Comparison of ENCODE assay signal across 23 cellular contexts in the genomic region with DNA sequence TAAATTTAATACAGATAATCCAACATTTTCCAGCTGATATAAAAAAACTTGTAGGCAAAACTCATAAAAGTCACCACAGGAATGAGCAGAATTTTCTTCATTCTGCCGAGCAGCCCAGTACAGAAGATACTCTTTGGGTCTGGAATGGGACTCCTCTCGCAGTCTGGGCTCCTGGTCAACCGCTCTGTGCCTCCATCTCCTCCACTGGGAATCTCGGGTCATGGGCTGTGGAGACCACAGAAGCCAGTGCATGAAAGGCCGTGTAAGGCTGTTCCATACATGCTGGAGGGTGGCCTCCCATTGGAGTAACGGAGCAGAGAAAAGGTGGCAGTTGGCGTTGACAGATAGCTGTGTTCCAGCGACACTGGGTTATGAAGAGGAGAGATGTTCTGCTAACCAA.
A peak's percentile ranks its signal among the peaks of the same experiment; 100 is the strongest.
DNase-seq lines count a peak whose midpoint lies in the region; ATAC-seq and TF ChIP-seq lines count a peak whose summit lies in the region.
"Had no signal": no experiment of that assay in that cellular context is flagged by ENCODE, and none has a peak within 500 bp of the region (broad histone marks: within the 10 kb centered on the region; RNA-seq: fewer than 3 reads in every experiment).

No MANE protein-coding gene starts in this region.

- H3K9me3 Mint-ChIP-seq in activated CD4-positive, alpha-beta T cell treated with anti-CD3 and anti-CD28 coated beads, Interleukin-2, amount 10 ng/mL, durations not matched to agents 24 days and 14 days: no peaks in the 10 kb centered on the region
- H3K9me3 Mint-ChIP-seq in activated CD4-positive, alpha-beta T cell treated with anti-CD3 and anti-CD28 coated beads for 36 hours (ENCODE audit: low read depth): no peaks in the 10 kb centered on the region
- H3K9me3 Mint-ChIP-seq in neural crest cell: no peaks in the 10 kb centered on the region
- H3K9me3 Mint-ChIP-seq: CD14-positive monocyte; CD4-positive, alpha-beta T cell had no signal

- CTCF ChIA-PET in activated CD4-positive, alpha-beta T cell treated with anti-CD3 and anti-CD28 coated beads for 36 hours (lab: Charles Lee): no interaction called here

- peaks cover 1% of the 10 kb centered on the region for H3K27me3 Mint-ChIP-seq in activated CD4-positive, alpha-beta T cell treated with anti-CD3 and anti-CD28 coated beads, Interleukin-2, amount 10 ng/mL, durations not matched to agents 24 days and 14 days
- H3K27me3 Mint-ChIP-seq in activated CD4-positive, alpha-beta T cell treated with anti-CD3 and anti-CD28 coated beads for 36 hours: no peaks in the 10 kb centered on the region
- H3K27me3 Mint-ChIP-seq in neural crest cell (ENCODE audit: low read depth): no peaks in the 10 kb centered on the region
- H3K27me3 Mint-ChIP-seq: CD4-positive, alpha-beta T cell; CD8-positive, alpha-beta memory T cell had no signal

- intact Hi-C loops in activated CD4-positive, alpha-beta T cell treated with anti-CD3 and anti-CD28 coated beads, Interleukin-2, amount 10 ng/mL, durations not matched to agents 24 days and 14 days (cut with micrococcal nuclease): no loop called here
- intact Hi-C loops in activated CD4-positive, alpha-beta T cell treated with anti-CD3 and anti-CD28 coated beads for 36 hours (cut with DNase I, micrococcal nuclease): loop anchor here in 1 of 2 experiments (10.0 kb wide), 2 partner anchors 216 to 586 kb away; no protein-coding TSS in a partner anchor
- intact Hi-C loops in sciatic nerve (cut with DNase I): no loop called here
- intact Hi-C loops in Right ventricle myocardium inferior (cut with DNase I): no loop called here

- no peak for TF ChIP-seq CTCF in neural crest cell (conservative IDR thresholded peaks at IDR 0.05)

- POLR2A ChIA-PET in activated CD4-positive, alpha-beta T cell treated with anti-CD3 and anti-CD28 coated beads for 36 hours (lab: Charles Lee): no interaction called here

- H3K27ac Mint-ChIP-seq in activated CD4-positive, alpha-beta T cell treated with anti-CD3 and anti-CD28 coated beads, Interleukin-2, amount 10 ng/mL, durations not matched to agents 24 days and 14 days: no peak overlapping the region
- no peak overlapping the region for H3K27ac Mint-ChIP-seq in activated CD4-positive, alpha-beta T cell treated with anti-CD3 and anti-CD28 coated beads for 36 hours
- H3K27ac Mint-ChIP-seq in neural crest cell (ENCODE audit: unreplicated experiment): peak overlapping the region; percentile 5
- H3K27ac Mint-ChIP-seq: CD14-positive monocyte; CD4-positive, alpha-beta T cell; CD8-positive, alpha-beta memory T cell; HFFc6 had no signal

- no peak overlapping the region for H3K4me3 Mint-ChIP-seq in activated CD4-positive, alpha-beta T cell treated with anti-CD3 and anti-CD28 coated beads, Interleukin-2, amount 10 ng/mL, durations not matched to agents 24 days and 14 days
- H3K4me3 Mint-ChIP-seq in activated CD4-positive, alpha-beta T cell treated with anti-CD3 and anti-CD28 coated beads for 36 hours: no peak overlapping the region
- H3K4me3 Mint-ChIP-seq in neural crest cell: no peak overlapping the region
- H3K4me3 Mint-ChIP-seq: CD14-positive monocyte; CD4-positive, alpha-beta T cell; CD8-positive, alpha-beta memory T cell; HFFc6 had no signal

- DNase-seq in NOMO-1 treated with DMSO at 0.1 percent for 48 hours (lab: John Stamatoyannopoulos, UW; ENCODE audit: unreplicated experiment) (peak; percentile 9), NOMO-1 (lab: John Stamatoyannopoulos, UW; ENCODE audit: unreplicated experiment in 2 of 2) (no peak), neural crest cell (ENCODE audit: low read depth, low spot score) (no peak), sciatic nerve (ENCODE audit: low spot score) (peak; percentile 54), activated T-cell treated with anti-CD3 and anti-CD28 coated beads for 4 hours (no peak), Right ventricle myocardium inferior (ENCODE audit: missing footprints) (no peak)
- peak; percentile 46 for DNase-seq in activated CD4-positive, alpha-beta T cell treated with anti-CD3 and anti-CD28 coated beads, Interleukin-2, amount 10 ng/mL, durations not matched to agents 24 days and 14 days
- no peak for DNase-seq in activated CD4-positive, alpha-beta T cell treated with anti-CD3 and anti-CD28 coated beads for 36 hours
- DNase-seq: 8988T; ACHN; AML-193; BE2C; CD4-positive, alpha-beta T cell; CD8-positive, alpha-beta memory T cell; DMS 273 treated with DMSO at 0.1 percent for 48 hours; DMS79; EL; GDM1; GOT3; HFFc6 had no signal

- H3K36me3 Mint-ChIP-seq in activated CD4-positive, alpha-beta T cell treated with anti-CD3 and anti-CD28 coated beads, Interleukin-2, amount 10 ng/mL, durations not matched to agents 24 days and 14 days (ENCODE audit: low read depth): no peaks in the 10 kb centered on the region
- no peaks in the 10 kb centered on the region for H3K36me3 Mint-ChIP-seq in activated CD4-positive, alpha-beta T cell treated with anti-CD3 and anti-CD28 coated beads for 36 hours (ENCODE audit: low read depth)
- no peaks in the 10 kb centered on the region for H3K36me3 Mint-ChIP-seq in neural crest cell (ENCODE audit: low read depth)
- H3K36me3 Mint-ChIP-seq: CD14-positive monocyte had no signal

- H3K4me1 Mint-ChIP-seq in activated CD4-positive, alpha-beta T cell treated with anti-CD3 and anti-CD28 coated beads, Interleukin-2, amount 10 ng/mL, durations not matched to agents 24 days and 14 days: no peaks in the 10 kb centered on the region
- no peaks in the 10 kb centered on the region for H3K4me1 Mint-ChIP-seq in activated CD4-positive, alpha-beta T cell treated with anti-CD3 and anti-CD28 coated beads for 36 hours
- H3K4me1 Mint-ChIP-seq in neural crest cell: peaks cover 10% of the 10 kb centered on the region
- H3K4me1 Mint-ChIP-seq: CD14-positive monocyte; CD8-positive, alpha-beta memory T cell had no signal

- no peak for ATAC-seq in activated CD4-positive, alpha-beta T cell treated with anti-CD3 and anti-CD28 coated beads for 36 hours
- ATAC-seq in sciatic nerve: no peak
- no peak for ATAC-seq in Right ventricle myocardium inferior
- ATAC-seq: A549, GM12878 had no signal

Comparison
In these comparisons a context has a peak if more than half of its experiments do, and no peak if none do; other contexts are left out.
1. DNase-seq: peak in NOMO-1 treated with DMSO at 0.1 percent for 48 hours (single experiment), activated CD4-positive, alpha-beta T cell treated with anti-CD3 and anti-CD28 coated beads, Interleukin-2, amount 10 ng/mL, durations not matched to agents 24 days and 14 days (single experiment) and sciatic nerve (single experiment); none in NOMO-1 (0 of 2), activated CD4-positive, alpha-beta T cell treated with anti-CD3 and anti-CD28 coated beads for 36 hours (single experiment), neural crest cell (single experiment), activated T-cell treated with anti-CD3 and anti-CD28 coated beads for 4 hours (single experiment) and Right ventricle myocardium inferior (single experiment).